In the genomic region with DNA sequence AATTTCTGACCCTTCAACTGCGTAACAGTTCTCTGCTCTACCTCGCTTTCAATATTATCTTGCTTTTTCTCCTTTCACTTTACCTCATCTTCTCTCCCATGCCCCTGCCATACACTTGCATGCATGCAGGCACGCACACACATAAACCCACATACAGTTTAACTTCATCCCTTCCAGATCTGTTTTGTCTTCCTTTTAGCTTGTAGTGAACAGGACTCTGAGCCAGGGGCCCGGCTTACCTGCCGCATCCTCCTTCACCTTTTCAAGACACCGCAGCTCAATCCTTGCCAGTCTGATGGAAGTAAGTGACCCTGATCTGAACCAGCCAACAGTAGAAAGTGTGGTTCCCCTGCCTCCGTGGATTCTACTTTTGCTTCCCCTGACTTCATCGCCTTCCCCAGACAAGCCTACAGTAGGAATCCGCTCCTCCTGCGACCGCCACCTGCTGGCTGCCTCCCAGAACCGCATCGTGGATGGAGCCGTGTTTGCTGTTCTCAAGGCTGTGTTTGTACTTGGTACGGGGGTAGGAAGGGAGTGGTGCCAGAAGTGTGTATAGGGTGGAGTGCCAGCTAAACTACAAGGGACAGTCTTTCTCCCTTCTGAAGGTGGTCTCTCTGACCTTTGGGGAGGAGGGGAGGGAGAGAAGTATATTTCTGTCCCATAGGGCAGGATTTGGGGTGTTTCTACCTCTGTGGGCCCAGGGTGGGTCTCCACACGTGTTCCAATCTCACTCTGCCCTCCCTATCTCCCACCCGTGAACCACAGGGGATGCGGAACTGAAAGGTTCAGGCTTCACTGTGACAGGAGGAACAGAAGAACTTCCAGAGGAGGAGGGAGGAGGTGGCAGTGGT, we compare ENCODE assay signal across 10 cellular contexts. TPM values are rescaled to one million over a fixed set of nuclear protein-coding genes. Genes with fewer than 3 reads are reported as not detected.
A peak's percentile ranks its signal among the peaks of the same experiment; 100 is the strongest.
DNase-seq lines count a peak whose midpoint lies in the region; ATAC-seq, FAIRE-seq and TF ChIP-seq lines count a peak whose summit lies in the region.
"Had no signal": no experiment of that assay in that cellular context is flagged by ENCODE, and none has a peak within 500 bp of the region (broad histone marks: within the 10 kb centered on the region; RNA-seq: fewer than 3 reads in every experiment).

No MANE protein-coding gene starts in this region.

- H3K36me3 ChIP-seq in SJCRH30 (peaks cover 50% of the 10 kb centered on the region), gastroesophageal sphincter (peaks cover 0 to 100% of the 10 kb centered on the region in 2 donors)

- FAIRE-seq in urothelium cell line (lab: Jason Lieb, UNC), result no peak

- no peak for TF ChIP-seq EP300 in gastroesophageal sphincter (IDR thresholded peaks at IDR 0.05)

- H3K4me3 ChIP-seq in SJCRH30, result no peak overlapping the region
- H3K4me3 ChIP-seq in gastroesophageal sphincter, result no peak overlapping the region
- H3K4me3 ChIP-seq: BLaER1 had no signal

- H3K9me3 ChIP-seq in SJCRH30 (replicated peaks) (no peaks in the 10 kb centered on the region), gastroesophageal sphincter (no peaks in the 10 kb centered on the region)
- H3K9me3 ChIP-seq: BLaER1 had no signal

- no peaks in the 10 kb centered on the region for H3K27me3 ChIP-seq in SJCRH30
- H3K27me3 ChIP-seq in gastroesophageal sphincter, result no peaks in the 10 kb centered on the region

- H3K27ac ChIP-seq in SJCRH30 (no peak overlapping the region), gastroesophageal sphincter (no peak overlapping the region)
- H3K27ac ChIP-seq: BLaER1 had no signal

- DNase-seq in DMS153 treated with DMSO at 0.1 percent for 48 hours (lab: John Stamatoyannopoulos, UW; ENCODE audit: unreplicated experiment) (peak; percentile 25), DMS153 (lab: John Stamatoyannopoulos, UW) (no peak), SJCRH30 (peak; percentile 54 to 77), pons (ENCODE audit: low spot score) (peak; percentile 55), urothelium cell line (ENCODE audit: low spot score) (peak; percentile 62)
- DNase-seq in activated gamma-delta T cell treated with anti-CD3 and anti-CD28 coated beads, Interleukin-2, amount 50 U/mL, for 16 hours (ENCODE audit: low read depth), result peak; percentile 56

- ATAC-seq in HG03432 (IDR thresholded peaks at IDR 0.05; ENCODE audit: unreplicated experiment), result peak; percentile 82
- peak; percentile 66 for ATAC-seq in gastroesophageal sphincter

- 45 to 48% methylated on average over 3 to 7 of the region's 18 CpGs for WGBS in gastroesophageal sphincter (ENCODE audit: low coverage in 1 of 2), 2 donors

- TF ChIP-seq POLR2A in gastroesophageal sphincter (IDR thresholded peaks at IDR 0.05), result no peak

- H3K4me1 ChIP-seq in SJCRH30, result no peaks in the 10 kb centered on the region
- peaks cover 0 to 6% (median 0%) of the 10 kb centered on the region in 3 donors for H3K4me1 ChIP-seq in gastroesophageal sphincter
- H3K4me1 ChIP-seq: BLaER1 had no signal

- TF ChIP-seq CTCF in gastroesophageal sphincter (IDR thresholded peaks at IDR 0.05), result peak in 3 of 4 experiments; percentile 49 to 76 (median 59)

RNA-seq across cellular contexts. Expression of a gene that starts 10.7 kb away (rescaled TPM):
- total RNA-seq in SJCRH30 (2014; rRNA removed; shearing (Covaris generic)), result 39.8 and 44.3 TPM in 2 replicates
- 10 to 100 TPM; 19.7 to 30.2 (median 26.2) TPM for total RNA-seq in gastroesophageal sphincter

RNA-seq across cellular contexts. Expression of a gene that starts 15.5 kb away (rescaled TPM):
- total RNA-seq in SJCRH30 (2014; rRNA removed; shearing (Covaris generic)), result 0.58 and 0.95 TPM in 2 replicates
- total RNA-seq in gastroesophageal sphincter, result 1 to 10 TPM; 1.7 to 3.1 (median 2.8) TPM

RNA-seq across cellular contexts. Expression of a gene that starts 17.8 kb away (rescaled TPM):
- total RNA-seq in SJCRH30 (2014; rRNA removed; shearing (Covaris generic)), result 0.10 TPM in 1 of 2 replicates, not detected in the other
- 1 to 10 TPM in 3 of 4 donors, under 1 TPM in 1; 0.62 to 6.3 (median 3.7) TPM for total RNA-seq in gastroesophageal sphincter
- total RNA-seq: pulmonary artery endothelial cell had no signal

RNA-seq across cellular contexts. Expression of a gene that starts 22.6 kb away (rescaled TPM):
- total RNA-seq in SJCRH30 (2014; rRNA removed; shearing (Covaris generic)), result 0.25 and 0.28 TPM in 2 replicates
- total RNA-seq in gastroesophageal sphincter, result not detected
- total RNA-seq: pulmonary artery endothelial cell had no signal

RNA-seq across cellular contexts. Expression of a gene that starts 33.5 kb away (rescaled TPM):
- total RNA-seq in SJCRH30 (2014; rRNA removed; shearing (Covaris generic)), result 10.9 and 11.0 TPM in 2 replicates
- 10 to 100 TPM; 19.9 to 48.2 (median 28.9) TPM for total RNA-seq in gastroesophageal sphincter
